8 cellular contexts compared by ENCODE assay signal in genomic region chr11:61955416-61956135, GRCh38.
DNase-seq lines count a peak whose midpoint lies in the region; ATAC-seq and TF ChIP-seq lines count a peak whose summit lies in the region.

No MANE protein-coding gene starts in this region.

- TF ChIP-seq CTCF in astrocyte of the spinal cord (IDR thresholded peaks at IDR 0.05; ENCODE audit: low read depth, low read length), result no peak

- peak overlapping the region; percentile 4 for H3K4me3 ChIP-seq in astrocyte of the spinal cord (ENCODE audit: low read depth, low read length)

- in situ Hi-C loops in astrocyte of the spinal cord (cut with HindIII; ENCODE audit: low sequenced_read_pairs), result no loop called here

- DNase-seq in NCI-H82 (lab: John Stamatoyannopoulos, UW) (peak; percentile 31), NCI-H82 treated with DMSO at 0.1 percent for 48 hours (lab: John Stamatoyannopoulos, UW; ENCODE audit: unreplicated experiment) (no peak), astrocyte of the spinal cord (ENCODE audit: low read depth, low spot score) (no peak), islet precursor cell (peak; percentile 62), inferior parietal cortex (ENCODE audit: extremely low spot score) (no peak), hippocampal formation (lab: John Stamatoyannopoulos, UW) (no peak)
- DNase-seq in stimulated activated naive CD8-positive, alpha-beta T cell treated with anti-CD3 and anti-CD28 coated beads, Interleukin-15, Interleukin-2, amounts not matched to agents 100 U/mL and 50 U/mL, for 24 hours, result no peak

- peak; percentile 11 for ATAC-seq in stimulated activated naive CD8-positive, alpha-beta T cell treated with anti-CD3 and anti-CD28 coated beads, Interleukin-15, Interleukin-2, amounts not matched to agents 100 U/mL and 50 U/mL, for 24 hours
- ATAC-seq in GM19397 (IDR thresholded peaks at IDR 0.05; ENCODE audit: unreplicated experiment), result no peak

Comparison
In these comparisons a context has a peak if more than half of its experiments do, and no peak if none do; other contexts are left out.
1. DNase-seq: peak in NCI-H82 (single experiment) and islet precursor cell (single experiment); none in NCI-H82 treated with DMSO at 0.1 percent for 48 hours (single experiment), astrocyte of the spinal cord (single experiment), stimulated activated naive CD8-positive, alpha-beta T cell treated with anti-CD3 and anti-CD28 coated beads, Interleukin-15, Interleukin-2, amounts not matched to agents 100 U/mL and 50 U/mL, for 24 hours (single experiment), inferior parietal cortex (single experiment) and hippocampal formation (0 of 2).